21 cellular contexts compared by ENCODE assay signal in the genomic region with DNA sequence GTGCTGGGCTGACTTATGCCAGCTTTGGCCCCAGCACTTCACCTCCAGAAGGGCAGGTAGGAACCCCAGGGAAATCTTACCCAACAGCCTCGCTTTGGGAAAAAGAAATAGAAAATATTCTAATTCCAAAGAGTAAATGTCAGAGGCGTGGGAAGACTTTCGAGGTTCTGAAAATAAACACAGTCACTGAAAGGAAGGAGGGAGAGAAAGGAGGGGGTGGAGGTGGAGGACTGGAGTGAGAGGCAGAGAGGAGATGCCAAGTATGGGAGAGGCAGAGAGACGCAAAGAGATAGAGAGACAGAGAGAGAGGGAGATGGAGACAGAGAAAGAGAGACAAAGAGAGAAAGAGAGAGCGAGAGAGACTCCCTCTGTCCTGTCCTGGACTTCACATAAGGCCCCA.
"Had no signal": no experiment of that assay in that cellular context is flagged by ENCODE, and none has a peak within 500 bp of the region (broad histone marks: within the 10 kb centered on the region; RNA-seq: fewer than 3 reads in every experiment).

No MANE protein-coding gene starts in this region.

- H3K36me3 Mint-ChIP-seq: activated naive CD8-positive, alpha-beta T cell had no signal

- H3K4me1 Mint-ChIP-seq: activated B cell treated with CpG ODN at 0.5 μM for 24 hours, endodermal cell had no signal

- H3K4me1 ChIP-seq: parathyroid adenoma, transverse colon had no signal

- H2AFZ ChIP-seq: parathyroid adenoma had no signal

- H3K4me3 Mint-ChIP-seq: activated B cell treated with CpG ODN at 0.5 μM for 24 hours; activated CD8-positive, alpha-beta T cell treated with anti-CD3 and anti-CD28 coated beads, Interleukin-2, amount 10 ng/mL, durations not matched to agents 7 days and 5 days; activated naive CD8-positive, alpha-beta T cell; endodermal cell had no signal

- DNase-seq: activated B cell treated with CpG ODN at 0.5 μM for 24 hours; activated CD4-positive, alpha-beta T cell treated with anti-CD3 and anti-CD28 coated beads for 48 hours; activated CD8-positive, alpha-beta memory T cell treated with anti-CD3 and anti-CD28 coated beads, Interleukin-2, amount 50 U/mL, for 4 hours; activated gamma-delta T cell; activated T-cell treated with anti-CD3 and anti-CD28 coated beads, Interleukin-2, amount 50 U/mL, for 48 hours; amygdala; erythroblast; foreskin fibroblast; hippocampal formation; kidney glomerular epithelial cell; midbrain; retina; stimulated activated CD4-positive, alpha-beta T cell treated with anti-CD3 and anti-CD28 coated beads, Interleukin-15, amount 100 ng/mL, for 24 hours; stimulated activated CD4-positive, alpha-beta T cell treated with anti-CD3 and anti-CD28 coated beads, Interleukin-4, amount 100 ng/mL, for 1 hour; stimulated activated naive CD4-positive, alpha-beta T cell; SW 1271; transverse colon had no signal

- H3K27ac Mint-ChIP-seq: activated B cell treated with CpG ODN at 0.5 μM for 24 hours; activated CD8-positive, alpha-beta T cell treated with anti-CD3 and anti-CD28 coated beads, Interleukin-2, amount 10 ng/mL, durations not matched to agents 7 days and 5 days; activated naive CD8-positive, alpha-beta T cell; endodermal cell had no signal

- H3K27ac ChIP-seq: parathyroid adenoma, transverse colon had no signal

- H3K4me3 ChIP-seq: transverse colon had no signal

- H3K9ac ChIP-seq: parathyroid adenoma had no signal

- H3K9me3 Mint-ChIP-seq: endodermal cell had no signal

- H3K9me3 ChIP-seq: transverse colon had no signal

- H3K79me2 ChIP-seq: parathyroid adenoma had no signal

- H3K36me3 ChIP-seq: transverse colon had no signal

- ATAC-seq: activated CD8-positive, alpha-beta T cell treated with anti-CD3 and anti-CD28 coated beads, Interleukin-2, amount 10 ng/mL, durations not matched to agents 7 days and 5 days had no signal
